Comparison of ENCODE assay signal across 19 cellular contexts in genomic region chr11:91435694-91436375, GRCh38.
DNase-seq lines count a peak whose midpoint lies in the region; FAIRE-seq and TF ChIP-seq lines count a peak whose summit lies in the region.
"Had no signal": no experiment of that assay in that cellular context is flagged by ENCODE, and none has a peak within 500 bp of the region (broad histone marks: within the 10 kb centered on the region; RNA-seq: fewer than 3 reads in every experiment).

No MANE protein-coding gene starts in this region.

- CTCF ChIA-PET in activated CD4-positive, alpha-beta T cell treated with anti-CD3 and anti-CD28 coated beads, Interleukin-2, amount 10 ng/mL, durations not matched to agents 7 days and 5 days (lab: Charles Lee): no interaction called here

- no peaks in the 10 kb centered on the region for H3K79me2 ChIP-seq in H9 (ENCODE audit: insufficient read depth, low read length)

- intact Hi-C loops in CD14-positive monocyte (cut with micrococcal nuclease): no loop called here

- no peak overlapping the region for H2BK12ac ChIP-seq in H9 (ENCODE audit: insufficient read length, low read depth, low read length)

- H3K27me3 Mint-ChIP-seq in H9 (ENCODE audit: low read depth) (no peaks in the 10 kb centered on the region), immature natural killer cell (ENCODE audit: low read depth in 3 of 3) (peaks cover 0 to 2% (median 1%) of the 10 kb centered on the region in 3 donors), CD14-positive monocyte (ENCODE audit: low read depth in 3 of 3) (no peaks in the 10 kb centered on the region)
- H3K27me3 Mint-ChIP-seq in activated CD4-positive, alpha-beta T cell treated with anti-CD3 and anti-CD28 coated beads, Interleukin-2, amount 10 ng/mL, durations not matched to agents 7 days and 5 days: no peaks in the 10 kb centered on the region
- H3K27me3 Mint-ChIP-seq: activated naive CD8-positive, alpha-beta T cell treated with anti-CD3 and anti-CD28 coated beads, Interleukin-2, amount 50 U/mL, for 24 hours had no signal

- H3K23me2 ChIP-seq in H9 (ENCODE audit: insufficient read length, low read depth, low read length, poor library complexity, severe bottlenecking): no peaks in the 10 kb centered on the region

- no peak overlapping the region for H2AK5ac ChIP-seq in H9 (ENCODE audit: insufficient read length, low read length)

- peak; percentile 47; the same call in 2 of the 3 replicates for TF ChIP-seq CTCF in H9 (conservative IDR thresholded peaks at IDR 0.05)
- TF ChIP-seq CTCF in bronchial epithelial cell (IDR thresholded peaks at IDR 0.05; ENCODE audit: insufficient read depth, low read length, severe bottlenecking): no peak
- no peak for TF ChIP-seq CTCF in CD14-positive monocyte (IDR thresholded peaks at IDR 0.05)

- H3K9me3 Mint-ChIP-seq in H9 (no peaks in the 10 kb centered on the region; a peak in 1 of 5 replicates), immature natural killer cell (peaks cover 4 to 66% (median 46%) of the 10 kb centered on the region in 6 donors), CD14-positive monocyte (peaks cover 0 to 8% (median 4%) of the 10 kb centered on the region in 7 donors)
- no peaks in the 10 kb centered on the region for H3K9me3 Mint-ChIP-seq in activated CD4-positive, alpha-beta T cell treated with anti-CD3 and anti-CD28 coated beads, Interleukin-2, amount 10 ng/mL, durations not matched to agents 7 days and 5 days

- H3K79me1 ChIP-seq in H9 (ENCODE audit: insufficient read depth, low read depth, low read length, poor library complexity, severe bottlenecking): no peaks in the 10 kb centered on the region

- DNase-seq in H9 (no peak), NCI-H2196 (lab: John Stamatoyannopoulos, UW; ENCODE audit: unreplicated experiment) (peak; percentile 8), bronchial epithelial cell (ENCODE audit: low read depth) (peak; percentile 12), myocyte (ENCODE audit: low read depth) (peak; percentile 2), immature natural killer cell (no peak), CD14-positive monocyte (ENCODE audit: low spot score) (no peak)
- no peak for DNase-seq in activated CD4-positive, alpha-beta T cell treated with anti-CD3 and anti-CD28 coated beads, Interleukin-2, amount 10 ng/mL, durations not matched to agents 7 days and 5 days
- DNase-seq: activated CD4-positive, alpha-beta T cell treated with anti-CD3 and anti-CD28 coated beads, Interleukin-2, amount 50 U/mL, for 1 hour; activated naive CD8-positive, alpha-beta T cell treated with anti-CD3 and anti-CD28 coated beads, Interleukin-2, amount 50 U/mL, for 24 hours; foreskin fibroblast; GOT3; IMR-90; NCI-H1105 treated with DMSO at 0.1 percent for 48 hours; NCI-H526 treated with DMSO at 0.1 percent for 48 hours; stimulated activated naive CD8-positive, alpha-beta T cell treated with anti-CD3 and anti-CD28 coated beads, Interleukin-15, Interleukin-2, amounts not matched to agents 100 U/mL and 50 U/mL, for 24 hours; T1000; uterus had no signal

- no peak overlapping the region for H3K14ac ChIP-seq in H9 (ENCODE audit: insufficient read depth, low read length)

- no peak overlapping the region for H3T11ph ChIP-seq in H9 (ENCODE audit: low read length)

- no peak overlapping the region for H3K4me2 ChIP-seq in H9 (ENCODE audit: insufficient read depth, insufficient read length, low read length)
- H3K4me2 ChIP-seq: BLaER1 treated with 17β-estradiol and CSF1 and Interleukin-3, amounts not matched to agents 10 nM and 100 nM had no signal

- H4K5ac ChIP-seq in H9 (ENCODE audit: insufficient read length, low read depth, low read length): no peak overlapping the region

- no peaks in the 10 kb centered on the region for H3K4me1 ChIP-seq in H9 (ENCODE audit: insufficient read depth, low read length)
- H3K4me1 ChIP-seq: uterus had no signal

- no peak overlapping the region for H2BK5ac ChIP-seq in H9 (ENCODE audit: insufficient read length, low read length)

- H3K27me3 ChIP-seq in H9 (ENCODE audit: insufficient read depth, low read length) (no peaks in the 10 kb centered on the region), bronchial epithelial cell (ENCODE audit: control insufficient read depth, insufficient read depth, low read length) (no peaks in the 10 kb centered on the region)
- H3K27me3 ChIP-seq: BLaER1 treated with 17β-estradiol and CSF1 and Interleukin-3, amounts not matched to agents 10 nM and 100 nM; cardiac muscle cell; uterus had no signal

- H3K23ac ChIP-seq in H9 (ENCODE audit: insufficient read length, low read depth, low read length): no peak overlapping the region

- no peak overlapping the region for H3K56ac ChIP-seq in H9 (ENCODE audit: insufficient read length, low read depth, low read length)

- no peak overlapping the region for H2BK120ac ChIP-seq in H9 (ENCODE audit: low read depth, low read length, poor library complexity, severe bottlenecking)

- no peak overlapping the region for H3K18ac ChIP-seq in H9 (ENCODE audit: insufficient read length, low read depth, low read length)

- H4K20me1 ChIP-seq in H9 (ENCODE audit: control insufficient read depth, insufficient read depth, insufficient read length): no peaks in the 10 kb centered on the region
- H4K20me1 ChIP-seq: BLaER1 treated with 17β-estradiol and CSF1 and Interleukin-3, amounts not matched to agents 10 nM and 100 nM had no signal

- no peak overlapping the region for H4K8ac ChIP-seq in H9 (replicated peaks; ENCODE audit: insufficient read length, low read depth, low read length)

- no peak overlapping the region for H2BK20ac ChIP-seq in H9 (ENCODE audit: low read depth, low read length, poor library complexity, severe bottlenecking)

- H3K4ac ChIP-seq in H9 (ENCODE audit: low read depth, low read length): no peak overlapping the region

- H3K9me3 ChIP-seq in H9 (ENCODE audit: control insufficient read depth, low read depth, low read length): no peaks in the 10 kb centered on the region
- H3K9me3 ChIP-seq: uterus had no signal

- no peak overlapping the region for H3K27ac Mint-ChIP-seq in H9
- H3K27ac Mint-ChIP-seq in immature natural killer cell: no peak overlapping the region
- no peak overlapping the region for H3K27ac Mint-ChIP-seq in CD14-positive monocyte
- H3K27ac Mint-ChIP-seq in activated CD4-positive, alpha-beta T cell treated with anti-CD3 and anti-CD28 coated beads, Interleukin-2, amount 10 ng/mL, durations not matched to agents 7 days and 5 days: no peak overlapping the region
- H3K27ac Mint-ChIP-seq: activated naive CD8-positive, alpha-beta T cell treated with anti-CD3 and anti-CD28 coated beads, Interleukin-2, amount 50 U/mL, for 24 hours had no signal

- no peak for FAIRE-seq in bronchial epithelial cell (lab: Jason Lieb, UNC)

- H2BK15ac ChIP-seq in H9 (ENCODE audit: low read depth, low read length): no peak overlapping the region

- no peak overlapping the region for H3K4me3 ChIP-seq in bronchial epithelial cell (ENCODE audit: low read depth, low read length)
- H3K4me3 ChIP-seq: BLaER1 treated with 17β-estradiol and CSF1 and Interleukin-3, amounts not matched to agents 10 nM and 100 nM; cardiac muscle cell; uterus had no signal

- no peak overlapping the region for H2AFZ ChIP-seq in H9 (ENCODE audit: low read length)

- H3K9ac ChIP-seq in H9 (ENCODE audit: extremely low read depth, insufficient read length, low read length): no peak overlapping the region
- H3K9ac ChIP-seq: BLaER1 treated with 17β-estradiol and CSF1 and Interleukin-3, amounts not matched to agents 10 nM and 100 nM had no signal

- WGBS in H9 (ENCODE audit: extremely low coverage, insufficient read length, low lambda C conversion rate): no CpG with 5 or more reads among the region's 7 CpGs

- H3K4me1 Mint-ChIP-seq in H9: no peaks in the 10 kb centered on the region
- no peaks in the 10 kb centered on the region for H3K4me1 Mint-ChIP-seq in immature natural killer cell
- H3K4me1 Mint-ChIP-seq in CD14-positive monocyte: no peaks in the 10 kb centered on the region
- no peaks in the 10 kb centered on the region for H3K4me1 Mint-ChIP-seq in activated CD4-positive, alpha-beta T cell treated with anti-CD3 and anti-CD28 coated beads, Interleukin-2, amount 10 ng/mL, durations not matched to agents 7 days and 5 days
- H3K4me1 Mint-ChIP-seq: activated naive CD8-positive, alpha-beta T cell treated with anti-CD3 and anti-CD28 coated beads, Interleukin-2, amount 50 U/mL, for 24 hours had no signal

- no peak overlapping the region for H3K27ac ChIP-seq in H9 (ENCODE audit: insufficient read length, low read depth, low read length)
- H3K27ac ChIP-seq: BLaER1 treated with 17β-estradiol and CSF1 and Interleukin-3, amounts not matched to agents 10 nM and 100 nM; cardiac muscle cell; uterus had no signal

- POLR2A ChIA-PET in activated CD4-positive, alpha-beta T cell treated with anti-CD3 and anti-CD28 coated beads, Interleukin-2, amount 10 ng/mL, durations not matched to agents 7 days and 5 days (lab: Charles Lee): no interaction called here

- no peaks in the 10 kb centered on the region for H3K36me3 ChIP-seq in bronchial epithelial cell (ENCODE audit: control insufficient read depth, insufficient read depth, low read length)
- H3K36me3 ChIP-seq: BLaER1 treated with 17β-estradiol and CSF1 and Interleukin-3, amounts not matched to agents 10 nM and 100 nM; cardiac muscle cell; uterus had no signal

- no peak overlapping the region for H4K91ac ChIP-seq in H9 (ENCODE audit: insufficient read length, low read depth, low read length)

- no peaks in the 10 kb centered on the region for H3K36me3 Mint-ChIP-seq in H9 (ENCODE audit: insufficient read depth in 1 of 3, low read depth in 3 of 3)
- H3K36me3 Mint-ChIP-seq in immature natural killer cell: no peaks in the 10 kb centered on the region
- no peaks in the 10 kb centered on the region for H3K36me3 Mint-ChIP-seq in CD14-positive monocyte
- no peaks in the 10 kb centered on the region for H3K36me3 Mint-ChIP-seq in activated CD4-positive, alpha-beta T cell treated with anti-CD3 and anti-CD28 coated beads, Interleukin-2, amount 10 ng/mL, durations not matched to agents 7 days and 5 days (ENCODE audit: low read depth)

- H3K4me3 Mint-ChIP-seq in H9 (no peak overlapping the region), immature natural killer cell (no peak overlapping the region), CD14-positive monocyte (no peak overlapping the region)
- no peak overlapping the region for H3K4me3 Mint-ChIP-seq in activated CD4-positive, alpha-beta T cell treated with anti-CD3 and anti-CD28 coated beads, Interleukin-2, amount 10 ng/mL, durations not matched to agents 7 days and 5 days
- H3K4me3 Mint-ChIP-seq: activated naive CD8-positive, alpha-beta T cell treated with anti-CD3 and anti-CD28 coated beads, Interleukin-2, amount 50 U/mL, for 24 hours had no signal

Comparison
In these comparisons a context has a peak if more than half of its experiments do, and no peak if none do; other contexts are left out.
1. DNase-seq: peak in NCI-H2196 (single experiment), bronchial epithelial cell (single experiment) and myocyte (single experiment); none in H9 (single experiment), immature natural killer cell (0 of 3), CD14-positive monocyte (single experiment) and activated CD4-positive, alpha-beta T cell treated with anti-CD3 and anti-CD28 coated beads, Interleukin-2, amount 10 ng/mL, durations not matched to agents 7 days and 5 days (single experiment).